10 cellular contexts compared by ENCODE assay signal in genomic region chr2:143451622-143452021, GRCh38.
DNase-seq lines count a peak whose midpoint lies in the region; ATAC-seq, FAIRE-seq and TF ChIP-seq lines count a peak whose summit lies in the region.
"Had no signal": no experiment of that assay in that cellular context is flagged by ENCODE, and none has a peak within 500 bp of the region (broad histone marks: within the 10 kb centered on the region; RNA-seq: fewer than 3 reads in every experiment).

No MANE protein-coding gene starts in this region.

- no peaks in the 10 kb centered on the region for H3K9me3 ChIP-seq in suprapubic skin
- H3K9me3 ChIP-seq: pancreas had no signal

- no peak for TF ChIP-seq POLR2A in suprapubic skin (IDR thresholded peaks at IDR 0.05)

- TF ChIP-seq EP300 in suprapubic skin (IDR thresholded peaks at IDR 0.05): no peak

- TF ChIP-seq CTCF in fibroblast of mammary gland (conservative IDR thresholded peaks at IDR 0.05; ENCODE audit: control insufficient read depth, insufficient read depth, low read depth, low read length): no peak
- no peak for TF ChIP-seq CTCF in suprapubic skin (IDR thresholded peaks at IDR 0.05)

- H3K4me3 ChIP-seq in fibroblast of mammary gland (ENCODE audit: control insufficient read depth, low read depth, low read length) (no peak overlapping the region), suprapubic skin (no peak overlapping the region)
- H3K4me3 ChIP-seq: pancreas had no signal

- FAIRE-seq in HTR-8/SVneo (lab: Jason Lieb, UNC): no peak
- FAIRE-seq: GM12892, pancreas had no signal

- 31% methylated on average over 2 of the region's 2 CpGs for WGBS in suprapubic skin

- H3K4me1 ChIP-seq in suprapubic skin: no peaks in the 10 kb centered on the region
- H3K4me1 ChIP-seq: pancreas had no signal

- ATAC-seq in GM21528 (IDR thresholded peaks at IDR 0.05; ENCODE audit: low FRiP score, unreplicated experiment): peak; percentile 64

- no peak overlapping the region for H3K27ac ChIP-seq in suprapubic skin
- H3K27ac ChIP-seq: pancreas had no signal

- DNase-seq in EL (peak; percentile 69), HTR-8/SVneo (ENCODE audit: insufficient read length, low spot score) (peak; percentile 56), fibroblast of mammary gland (ENCODE audit: low read depth) (peak; percentile 68), suprapubic skin (ENCODE audit: low spot score in 2 of 2) (no peak), NCI-H187 (lab: John Stamatoyannopoulos, UW) (no peak), NCI-H1048 (lab: John Stamatoyannopoulos, UW) (no peak), cerebellar nuclear complex (lab: John Stamatoyannopoulos, UW) (no peak)
- DNase-seq: pancreas had no signal

- no peaks in the 10 kb centered on the region for H3K27me3 ChIP-seq in suprapubic skin
- H3K27me3 ChIP-seq: pancreas had no signal

- H3K36me3 ChIP-seq in suprapubic skin: no peaks in the 10 kb centered on the region
- H3K36me3 ChIP-seq: pancreas had no signal

Comparison
In these comparisons a context has a peak if more than half of its experiments do, and no peak if none do; other contexts are left out.
1. DNase-seq: peak in EL (single experiment), HTR-8/SVneo (single experiment) and fibroblast of mammary gland (single experiment); none in suprapubic skin (0 of 2), NCI-H187 (0 of 2), NCI-H1048 (single experiment) and cerebellar nuclear complex (0 of 2).